ENCODE assay signal across 8 cellular contexts in genomic region chr5:119275873-119276214, GRCh38.
A peak's percentile ranks its signal among the peaks of the same experiment; 100 is the strongest.
DNase-seq lines count a peak whose midpoint lies in the region; ATAC-seq, FAIRE-seq and TF ChIP-seq lines count a peak whose summit lies in the region.

No MANE protein-coding gene starts in this region.

- peaks cover 60% of the 10 kb centered on the region for H3K36me3 Mint-ChIP-seq in activated naive CD8-positive, alpha-beta T cell treated with anti-CD3 and anti-CD28 coated beads for 36 hours
- no peaks in the 10 kb centered on the region for H3K36me3 Mint-ChIP-seq in HFFc6 (ENCODE audit: low read depth)

- peak; percentile 70 for ATAC-seq in GM21526 (IDR thresholded peaks at IDR 0.05; ENCODE audit: low FRiP score, unreplicated experiment)

- peak overlapping the region; percentile 60 for H3K4me3 Mint-ChIP-seq in activated naive CD8-positive, alpha-beta T cell treated with anti-CD3 and anti-CD28 coated beads for 36 hours
- no peak overlapping the region for H3K4me3 Mint-ChIP-seq in HFFc6

- H3K4me1 Mint-ChIP-seq in activated naive CD8-positive, alpha-beta T cell treated with anti-CD3 and anti-CD28 coated beads for 36 hours: peaks cover 95% of the 10 kb centered on the region
- H3K4me1 Mint-ChIP-seq in HFFc6 (ENCODE audit: low read depth): peaks cover 34% of the 10 kb centered on the region

- H3K27me3 ChIP-seq in HL-60 (ENCODE audit: insufficient read depth, poor library complexity, severe bottlenecking): no peaks in the 10 kb centered on the region

- H3K27ac Mint-ChIP-seq in activated naive CD8-positive, alpha-beta T cell treated with anti-CD3 and anti-CD28 coated beads for 36 hours: peak overlapping the region; percentile 96
- no peak overlapping the region for H3K27ac Mint-ChIP-seq in HFFc6

- FAIRE-seq in RCC 7860 (lab: Jason Lieb, UNC): no peak

- peak; percentile 30 for DNase-seq in GM10266 (ENCODE audit: extremely low spot score)
- peak in 1 of 2 experiments; percentile 57 for DNase-seq in HL-60 (ENCODE audit: low read depth in 1 of 2, low spot score in 1 of 2)
- peak; percentile 61 for DNase-seq in activated naive CD8-positive, alpha-beta T cell treated with anti-CD3 and anti-CD28 coated beads for 36 hours
- DNase-seq in RCC 7860 (ENCODE audit: low spot score): no peak
- no peak for DNase-seq in HFFc6
- DNase-seq in NCI-H2107 (lab: John Stamatoyannopoulos, UW): no peak
- DNase-seq in activated CD8-positive, alpha-beta memory T cell treated with anti-CD3 and anti-CD28 coated beads, Interleukin-2, amount 50 U/mL, for 48 hours: no peak

- TF ChIP-seq CTCF in GM10266 (IDR thresholded peaks at IDR 0.05; ENCODE audit: control insufficient read depth, insufficient read depth, low read depth, missing control alignments): no peak
- TF ChIP-seq CTCF in HL-60 (IDR thresholded peaks at IDR 0.05; ENCODE audit: insufficient read depth, low read length): no peak
- no peak for TF ChIP-seq CTCF in HFFc6 (IDR thresholded peaks at IDR 0.05)

- peak overlapping the region; percentile 98 for H3K27ac ChIP-seq in HL-60 (replicated peaks)

- H3K27me3 Mint-ChIP-seq in activated naive CD8-positive, alpha-beta T cell treated with anti-CD3 and anti-CD28 coated beads for 36 hours: no peaks in the 10 kb centered on the region
- no peaks in the 10 kb centered on the region; the same call in 1 of the 2 replicates for H3K27me3 Mint-ChIP-seq in HFFc6 (ENCODE audit: insufficient read depth)

- no peaks in the 10 kb centered on the region for H3K9me3 Mint-ChIP-seq in activated naive CD8-positive, alpha-beta T cell treated with anti-CD3 and anti-CD28 coated beads for 36 hours
- no peaks in the 10 kb centered on the region for H3K9me3 Mint-ChIP-seq in HFFc6

- H3K4me3 ChIP-seq in HL-60 (replicated peaks; ENCODE audit: insufficient read depth, low read length): no peak overlapping the region

Comparison
In these comparisons a context has a peak if more than half of its experiments do, and no peak if none do; other contexts are left out.
1. DNase-seq: peak in GM10266 (single experiment) and activated naive CD8-positive, alpha-beta T cell treated with anti-CD3 and anti-CD28 coated beads for 36 hours (single experiment); none in RCC 7860 (single experiment), HFFc6 (single experiment), NCI-H2107 (single experiment) and activated CD8-positive, alpha-beta memory T cell treated with anti-CD3 and anti-CD28 coated beads, Interleukin-2, amount 50 U/mL, for 48 hours (single experiment).